ENCODE assay signal across 33 cellular contexts in the genomic region with DNA sequence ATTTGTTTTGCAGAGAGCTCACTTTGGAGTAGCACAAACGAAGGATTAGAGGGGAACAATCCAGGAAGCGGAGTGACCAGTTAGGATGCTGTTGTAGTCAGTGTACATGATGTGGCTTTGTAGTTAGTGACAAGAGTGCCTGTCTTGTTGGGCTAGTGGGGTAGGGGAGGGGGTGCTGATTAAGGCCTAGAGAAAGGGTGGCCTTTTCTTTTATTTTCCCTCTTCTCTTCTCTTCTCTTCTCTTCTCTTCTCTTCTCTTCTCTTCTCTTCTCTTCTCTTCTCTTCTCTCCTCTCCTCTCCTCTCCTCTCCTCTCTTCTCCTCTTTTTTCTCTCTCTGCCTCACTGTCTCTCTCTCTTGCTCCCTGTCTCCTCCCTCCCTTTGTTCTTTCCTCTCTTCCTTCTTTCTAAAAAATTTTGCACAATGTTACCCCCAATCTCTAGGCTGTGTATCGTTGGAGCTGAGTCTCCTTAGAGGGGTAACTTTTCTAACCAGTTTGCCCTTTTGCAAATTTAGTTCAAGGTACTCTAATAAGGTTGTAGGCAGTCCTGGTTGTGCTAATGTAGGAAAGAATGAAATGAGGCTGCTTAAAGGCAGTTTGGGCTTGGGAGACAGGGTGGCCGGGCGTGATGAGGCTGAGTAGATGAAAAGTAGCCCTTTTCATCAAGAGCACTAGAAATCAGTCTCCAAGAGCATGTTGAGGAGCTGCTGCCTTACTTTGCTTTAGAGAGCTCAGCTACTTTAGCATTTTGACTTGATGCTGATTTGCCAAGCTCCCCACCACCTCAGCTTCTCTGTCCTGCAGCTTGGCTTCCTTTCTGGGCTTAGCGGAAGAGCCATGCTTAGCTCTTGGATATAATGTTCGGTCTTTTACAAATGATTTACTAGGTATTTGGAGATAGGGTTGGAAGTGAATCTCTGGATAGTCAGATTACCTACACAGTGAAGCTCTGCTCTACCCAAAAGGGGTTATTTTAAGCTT. TPM values are rescaled to one million over a fixed set of nuclear protein-coding genes. Genes with fewer than 3 reads are reported as not detected.
"Had no signal": no experiment of that assay in that cellular context is flagged by ENCODE, and none has a peak within 500 bp of the region (broad histone marks: within the 10 kb centered on the region; RNA-seq: fewer than 3 reads in every experiment).

No MANE protein-coding gene starts in this region.

- H3K79me2 ChIP-seq: hepatocyte had no signal

- H3K9me3 ChIP-seq: ascending aorta, breast epithelium, esophagus squamous epithelium, gastroesophageal sphincter had no signal

- H3K27me3 ChIP-seq: ascending aorta had no signal

- H3K4me3 Mint-ChIP-seq: activated CD4-positive, alpha-beta memory T cell treated with anti-CD3 and anti-CD28 coated beads for 36 hours; activated CD4-positive, alpha-beta T cell treated with anti-CD3 and anti-CD28 coated beads for 36 hours; activated CD4-positive, alpha-beta T cell treated with anti-CD3 and anti-CD28 coated beads, Interleukin-2, amount 10 ng/mL, durations not matched to agents 24 days and 14 days; activated CD8-positive, alpha-beta memory T cell treated with anti-CD3 and anti-CD28 coated beads, Interleukin-2, amount 10 ng/mL, durations not matched to agents 7 days and 5 days; activated CD8-positive, alpha-beta T cell treated with anti-CD3 and anti-CD28 coated beads, Interleukin-2, amount 10 ng/mL, durations not matched to agents 7 days and 5 days; activated naive CD4-positive, alpha-beta T cell treated with anti-CD3 and anti-CD28 coated beads, Interleukin-2, amount 10 ng/mL, durations not matched to agents 7 days and 5 days; activated naive CD8-positive, alpha-beta T cell treated with anti-CD3 and anti-CD28 coated beads, Interleukin-2, amount 10 ng/mL, durations not matched to agents 7 days and 5 days; activated T-helper 1 cell treated with anti-CD3 and anti-CD28 coated beads, Interleukin-12 subunit alpha, Interleukin-12 subunit beta, Interleukin-2, Interleukin-4 antibody, amounts not matched to agents 30 ng/mL and 10 ng/mL and 1 ng/mL, durations not matched to agents 14 hours and 24 hours and 36 hours; brain; central memory CD8-positive, alpha-beta T cell had no signal

- H3K4me3 ChIP-seq: ascending aorta, breast epithelium, esophagus squamous epithelium, gastroesophageal sphincter, heart right ventricle, hepatocyte had no signal

- H3K4me1 Mint-ChIP-seq: activated CD4-positive, alpha-beta T cell treated with anti-CD3 and anti-CD28 coated beads for 36 hours; activated CD4-positive, alpha-beta T cell treated with anti-CD3 and anti-CD28 coated beads, Interleukin-2, amount 10 ng/mL, durations not matched to agents 24 days and 14 days; activated CD8-positive, alpha-beta memory T cell treated with anti-CD3 and anti-CD28 coated beads, Interleukin-2, amount 10 ng/mL, durations not matched to agents 7 days and 5 days; activated naive CD4-positive, alpha-beta T cell treated with anti-CD3 and anti-CD28 coated beads, Interleukin-2, amount 10 ng/mL, durations not matched to agents 7 days and 5 days; activated naive CD8-positive, alpha-beta T cell treated with anti-CD3 and anti-CD28 coated beads, Interleukin-2, amount 10 ng/mL, durations not matched to agents 7 days and 5 days; brain; central memory CD8-positive, alpha-beta T cell had no signal

- H3K4me1 ChIP-seq: ascending aorta, breast epithelium, esophagus squamous epithelium, gastroesophageal sphincter had no signal

- H3K9me3 Mint-ChIP-seq: activated CD4-positive, alpha-beta memory T cell treated with anti-CD3 and anti-CD28 coated beads for 36 hours; activated CD4-positive, alpha-beta T cell treated with anti-CD3 and anti-CD28 coated beads, Interleukin-2, amount 10 ng/mL, durations not matched to agents 24 days and 14 days; activated naive CD4-positive, alpha-beta T cell treated with anti-CD3 and anti-CD28 coated beads, Interleukin-2, amount 50 U/mL, for 72 hours; activated naive CD8-positive, alpha-beta T cell treated with anti-CD3 and anti-CD28 coated beads, Interleukin-2, amount 10 ng/mL, durations not matched to agents 7 days and 5 days; activated T-helper 1 cell treated with anti-CD3 and anti-CD28 coated beads, Interleukin-12 subunit alpha, Interleukin-12 subunit beta, Interleukin-2, Interleukin-4 antibody, amounts not matched to agents 30 ng/mL and 10 ng/mL and 1 ng/mL, durations not matched to agents 14 hours and 24 hours and 36 hours; activated T-helper 2 cell treated with anti-CD3 and anti-CD28 coated beads, Interferon-gamma antibody, Interleukin-2, Interleukin-4, amounts not matched to agents 10 μg/mL and 5 μg/mL and 100 μg/mL, durations not matched to agents 14 hours and 24 hours and 36 hours; central memory CD8-positive, alpha-beta T cell had no signal

- FAIRE-seq: endothelial cell of umbilical vein had no signal

- H3K36me3 ChIP-seq: ascending aorta, breast epithelium, esophagus squamous epithelium, gastroesophageal sphincter, heart right ventricle had no signal

- DNase-seq: activated CD4-positive, alpha-beta memory T cell treated with anti-CD3 and anti-CD28 coated beads for 36 hours; activated CD4-positive, alpha-beta T cell treated with anti-CD3 and anti-CD28 coated beads for 36 hours; activated CD4-positive, alpha-beta T cell treated with anti-CD3 and anti-CD28 coated beads, Interleukin-2, amount 10 ng/mL, durations not matched to agents 24 days and 14 days; activated CD4-positive, CD25-positive, alpha-beta regulatory T cell; activated CD4-positive, CD25-positive, alpha-beta regulatory T cell treated with anti-CD3 and anti-CD28 coated beads, Interleukin-2, amount 50 U/mL, for 72 hours; activated CD8-positive, alpha-beta memory T cell treated with anti-CD3 and anti-CD28 coated beads, Interleukin-2, amount 10 ng/mL, durations not matched to agents 7 days and 5 days; activated CD8-positive, alpha-beta memory T cell treated with anti-CD3 and anti-CD28 coated beads, Interleukin-2, amount 50 U/mL, for 4 hours; activated CD8-positive, alpha-beta T cell treated with anti-CD3 and anti-CD28 coated beads, Interleukin-2, amount 10 ng/mL, durations not matched to agents 7 days and 5 days; activated effector memory CD4-positive, alpha-beta T cell treated with anti-CD3 and anti-CD28 coated beads, Interleukin-2, amount 50 U/mL, for 16 hours; activated naive CD4-positive, alpha-beta T cell; activated naive CD4-positive, alpha-beta T cell treated with anti-CD3 and anti-CD28 coated beads, Interleukin-2, amount 10 ng/mL, durations not matched to agents 7 days and 5 days; activated naive CD8-positive, alpha-beta T cell treated with anti-CD3 and anti-CD28 coated beads, Interleukin-2, amount 10 ng/mL, durations not matched to agents 7 days and 5 days; activated T-cell treated with anti-CD3 and anti-CD28 coated beads, Interleukin-2, amount 50 U/mL, for 1 hour; activated T-cell treated with anti-CD3 and anti-CD28 coated beads, Interleukin-2, amount 50 U/mL, for 48 hours; cortex of kidney; effector CD8-positive, alpha-beta T cell; esophagus squamous epithelium; foreskin melanocyte; heart right ventricle; T-helper 2 cell had no signal

- ATAC-seq: activated CD4-positive, alpha-beta T cell treated with anti-CD3 and anti-CD28 coated beads for 36 hours; activated CD8-positive, alpha-beta memory T cell treated with anti-CD3 and anti-CD28 coated beads, Interleukin-2, amount 10 ng/mL, durations not matched to agents 7 days and 5 days; activated CD8-positive, alpha-beta T cell treated with anti-CD3 and anti-CD28 coated beads, Interleukin-2, amount 10 ng/mL, durations not matched to agents 7 days and 5 days; activated naive CD4-positive, alpha-beta T cell treated with anti-CD3 and anti-CD28 coated beads, Interleukin-2, amount 50 U/mL, for 72 hours; gastroesophageal sphincter; heart right ventricle had no signal

- H3K4me2 ChIP-seq: hepatocyte had no signal

- H2AFZ ChIP-seq: hepatocyte had no signal

- H3K27ac Mint-ChIP-seq: activated CD4-positive, alpha-beta memory T cell treated with anti-CD3 and anti-CD28 coated beads for 36 hours; activated CD4-positive, alpha-beta T cell treated with anti-CD3 and anti-CD28 coated beads for 36 hours; activated CD4-positive, alpha-beta T cell treated with anti-CD3 and anti-CD28 coated beads, Interleukin-2, amount 10 ng/mL, durations not matched to agents 24 days and 14 days; activated CD8-positive, alpha-beta memory T cell treated with anti-CD3 and anti-CD28 coated beads, Interleukin-2, amount 10 ng/mL, durations not matched to agents 7 days and 5 days; activated CD8-positive, alpha-beta T cell treated with anti-CD3 and anti-CD28 coated beads, Interleukin-2, amount 10 ng/mL, durations not matched to agents 7 days and 5 days; activated naive CD4-positive, alpha-beta T cell treated with anti-CD3 and anti-CD28 coated beads, Interleukin-2, amount 10 ng/mL, durations not matched to agents 7 days and 5 days; activated naive CD4-positive, alpha-beta T cell treated with anti-CD3 and anti-CD28 coated beads, Interleukin-2, amount 50 U/mL, for 72 hours; activated naive CD8-positive, alpha-beta T cell treated with anti-CD3 and anti-CD28 coated beads, Interleukin-2, amount 10 ng/mL, durations not matched to agents 7 days and 5 days; activated T-helper 1 cell treated with anti-CD3 and anti-CD28 coated beads, Interleukin-12 subunit alpha, Interleukin-12 subunit beta, Interleukin-2, Interleukin-4 antibody, amounts not matched to agents 30 ng/mL and 10 ng/mL and 1 ng/mL, durations not matched to agents 14 hours and 24 hours and 36 hours; activated T-helper 2 cell treated with anti-CD3 and anti-CD28 coated beads, Interferon-gamma antibody, Interleukin-2, Interleukin-4, amounts not matched to agents 10 μg/mL and 5 μg/mL and 100 μg/mL, durations not matched to agents 14 hours and 24 hours and 36 hours; brain had no signal

- H3K36me3 Mint-ChIP-seq: activated CD4-positive, alpha-beta memory T cell treated with anti-CD3 and anti-CD28 coated beads for 36 hours; activated CD8-positive, alpha-beta memory T cell treated with anti-CD3 and anti-CD28 coated beads, Interleukin-2, amount 10 ng/mL, durations not matched to agents 7 days and 5 days; activated naive CD4-positive, alpha-beta T cell treated with anti-CD3 and anti-CD28 coated beads, Interleukin-2, amount 10 ng/mL, durations not matched to agents 7 days and 5 days; activated naive CD4-positive, alpha-beta T cell treated with anti-CD3 and anti-CD28 coated beads, Interleukin-2, amount 50 U/mL, for 72 hours; activated naive CD8-positive, alpha-beta T cell treated with anti-CD3 and anti-CD28 coated beads, Interleukin-2, amount 10 ng/mL, durations not matched to agents 7 days and 5 days; brain had no signal

- H3K27ac ChIP-seq: ascending aorta, breast epithelium, epithelial cell of prostate, esophagus squamous epithelium, gastroesophageal sphincter, heart right ventricle, hepatocyte had no signal

RNA-seq across cellular contexts. Expression of a gene that starts 58.6 kb away (rescaled TPM):
- total RNA-seq: activated CD8-positive, alpha-beta memory T cell treated with anti-CD3 and anti-CD28 coated beads, Interleukin-2, amount 10 ng/mL, durations not matched to agents 7 days and 5 days; activated CD8-positive, alpha-beta T cell treated with anti-CD3 and anti-CD28 coated beads, Interleukin-2, amount 10 ng/mL, durations not matched to agents 7 days and 5 days; chondrocyte; endothelial cell of umbilical vein; fibroblast of villous mesenchyme had no signal
